ENCODE assay signal across 22 cellular contexts in the genomic region with DNA sequence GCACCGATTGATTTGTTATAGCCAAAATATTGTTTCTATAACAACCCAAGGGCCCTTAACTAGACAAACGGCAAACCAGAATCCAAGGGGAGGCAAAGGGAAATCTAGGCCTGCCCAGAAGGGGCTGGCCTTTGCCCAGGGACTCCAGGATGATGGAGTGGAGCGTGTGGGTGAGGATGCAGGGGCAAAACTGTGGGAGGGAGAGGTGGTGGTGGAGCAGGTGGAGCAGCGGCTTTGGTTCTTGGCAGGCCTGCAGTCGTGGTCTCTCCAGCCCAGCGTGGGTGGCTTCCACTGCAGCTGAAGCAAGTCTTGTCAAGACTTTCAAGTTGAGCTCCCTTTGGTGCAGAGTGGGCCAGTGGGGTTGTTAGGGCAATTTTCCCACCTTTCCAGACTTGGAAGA.
"Had no signal": no experiment of that assay in that cellular context is flagged by ENCODE, and none has a peak within 500 bp of the region (broad histone marks: within the 10 kb centered on the region; RNA-seq: fewer than 3 reads in every experiment).

No MANE protein-coding gene starts in this region.

- ATAC-seq: foreskin keratinocyte; gastroesophageal sphincter; heart left ventricle; left lobe of liver; mucosa of descending colon; naive thymus-derived CD4-positive, alpha-beta T cell; psoas muscle; right cardiac atrium; stimulated activated memory B cell treated with anti-CD40 and anti-IgM and Interleukin-4, amounts not matched to agents 10 μg/mL and 1 μg/mL and 100 μg/mL, for 72 hours; stimulated activated naive CD8-positive, alpha-beta T cell treated with anti-CD3 and anti-CD28 coated beads, Interleukin-15, Interleukin-2, amounts not matched to agents 100 U/mL and 50 U/mL, for 24 hours had no signal

- DNase-seq: colonic mucosa; effector memory CD4-positive, alpha-beta T cell; foreskin keratinocyte; heart left ventricle; kidney; mesenchymal stem cell; mucosa of descending colon; naive thymus-derived CD4-positive, alpha-beta T cell; occipital lobe; ovary; posterior cingulate gyrus; psoas muscle; right cardiac atrium; spleen; stimulated activated CD4-positive, alpha-beta T cell treated with anti-CD3 and anti-CD28 coated beads, Interleukin-4, amount 100 ng/mL, for 4 hours; stimulated activated naive CD8-positive, alpha-beta T cell treated with anti-CD3 and anti-CD28 coated beads, Interleukin-15, Interleukin-2, amounts not matched to agents 100 U/mL and 50 U/mL, for 24 hours; substantia nigra; testis; tibial artery had no signal
